26 cellular contexts compared by ENCODE assay signal in the genomic region with DNA sequence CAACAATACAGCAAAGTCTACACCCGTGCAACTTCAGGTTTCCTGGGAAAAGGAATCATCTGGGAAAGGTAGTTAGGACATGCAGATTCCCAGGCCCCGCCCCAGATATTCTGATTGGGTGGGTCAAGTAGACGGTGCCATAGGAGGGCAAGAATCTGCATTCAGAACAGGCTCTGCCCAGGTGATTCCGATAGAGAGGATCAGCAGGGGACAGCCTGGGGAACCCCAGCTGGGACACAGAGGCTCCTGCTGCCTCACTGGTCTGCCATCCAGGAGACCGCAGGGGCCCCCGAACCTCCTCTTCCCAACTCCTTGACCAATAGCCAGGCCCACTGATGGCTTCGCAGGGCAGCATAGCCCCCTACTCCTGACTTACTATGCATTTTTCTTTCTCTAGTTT.
"Had no signal": no experiment of that assay in that cellular context is flagged by ENCODE, and none has a peak within 500 bp of the region (broad histone marks: within the 10 kb centered on the region; RNA-seq: fewer than 3 reads in every experiment).

No MANE protein-coding gene starts in this region.

- H3K27ac ChIP-seq: pancreas, prostate gland, right lobe of liver, sigmoid colon, stomach, thoracic aorta, thyroid gland, tibial nerve, upper lobe of left lung, vagina had no signal

- ATAC-seq: naive thymus-derived CD4-positive, alpha-beta T cell; natural killer cell; pancreas; right cardiac atrium; right lobe of liver; stimulated activated effector memory CD8-positive, alpha-beta T cell treated with anti-CD3 and anti-CD28 coated beads, Interleukin-12 subunit alpha, Interleukin-12 subunit beta, amount 100 ng/mL, for 72 hours; stimulated activated naive B cell treated with anti-CD40 and anti-IgM and Interleukin-4, amounts not matched to agents 10 μg/mL and 1 μg/mL and 100 μg/mL, for 72 hours had no signal

- DNase-seq: naive thymus-derived CD4-positive, alpha-beta T cell; natural killer cell; occipital lobe; pancreas; retina; right cardiac atrium; right lobe of liver; sigmoid colon; small intestine; stimulated activated CD4-positive, alpha-beta T cell treated with anti-CD3 and anti-CD28 coated beads, Interleukin-15, amount 100 ng/mL, for 24 hours; stimulated activated CD4-positive, alpha-beta T cell treated with anti-CD3 and anti-CD28 coated beads, Interleukin-2, amount 100 ng/mL, for 24 hours; stimulated activated CD4-positive, alpha-beta T cell treated with anti-CD3 and anti-CD28 coated beads, Interleukin-2, amount 100 ng/mL, for 48 hours; stimulated activated CD4-positive, alpha-beta T cell treated with anti-CD3 and anti-CD28 coated beads, Interleukin-4, amount 100 ng/mL, for 24 hours; stimulated activated naive B cell treated with anti-CD40 and anti-IgM and Interleukin-4, amounts not matched to agents 10 μg/mL and 1 μg/mL and 100 μg/mL, for 72 hours; stimulated activated naive CD4-positive, alpha-beta T cell treated with Interleukin-2 at 50 U/mL for 16 hours; stomach; thyroid gland; trophoblast cell; upper lobe of left lung had no signal

- H3K9me3 ChIP-seq: pancreas, prostate gland, right lobe of liver, sigmoid colon, stomach, thoracic aorta, thyroid gland, tibial nerve, upper lobe of left lung, vagina had no signal

- H3K27me3 ChIP-seq: right lobe of liver, sigmoid colon, thyroid gland, upper lobe of left lung, vagina had no signal

- H3K9me3 Mint-ChIP-seq: naive thymus-derived CD4-positive, alpha-beta T cell; natural killer cell; nephron; stimulated activated effector memory CD8-positive, alpha-beta T cell treated with anti-CD3 and anti-CD28 coated beads, Interleukin-12 subunit alpha, Interleukin-12 subunit beta, amount 100 ng/mL, for 72 hours; stimulated activated naive B cell treated with anti-CD40 and anti-IgM and Interleukin-4, amounts not matched to agents 10 μg/mL and 1 μg/mL and 100 μg/mL, for 72 hours; stimulated activated naive CD8-positive, alpha-beta T cell treated with anti-CD3 and anti-CD28 coated beads, Interleukin-15, Interleukin-2, amounts not matched to agents 100 ng/mL and 50 ng/mL, for 24 hours had no signal

- H3K4me3 ChIP-seq: pancreas, prostate gland, right lobe of liver, sigmoid colon, stomach, thoracic aorta, thyroid gland, tibial nerve, upper lobe of left lung, vagina had no signal

- H3K36me3 Mint-ChIP-seq: naive thymus-derived CD4-positive, alpha-beta T cell; natural killer cell; stimulated activated effector memory CD8-positive, alpha-beta T cell treated with anti-CD3 and anti-CD28 coated beads, Interleukin-12 subunit alpha, Interleukin-12 subunit beta, amount 100 ng/mL, for 72 hours; stimulated activated naive B cell treated with anti-CD40 and anti-IgM and Interleukin-4, amounts not matched to agents 10 μg/mL and 1 μg/mL and 100 μg/mL, for 72 hours had no signal

- H3K27ac Mint-ChIP-seq: naive thymus-derived CD4-positive, alpha-beta T cell; natural killer cell; nephron; stimulated activated effector memory CD8-positive, alpha-beta T cell treated with anti-CD3 and anti-CD28 coated beads, Interleukin-12 subunit alpha, Interleukin-12 subunit beta, amount 100 ng/mL, for 72 hours; stimulated activated naive B cell treated with anti-CD40 and anti-IgM and Interleukin-4, amounts not matched to agents 10 μg/mL and 1 μg/mL and 100 μg/mL, for 72 hours; stimulated activated naive CD8-positive, alpha-beta T cell treated with anti-CD3 and anti-CD28 coated beads, Interleukin-15, Interleukin-2, amounts not matched to agents 100 ng/mL and 50 ng/mL, for 24 hours had no signal

- H3K4me1 ChIP-seq: pancreas, prostate gland, right lobe of liver, sigmoid colon, stomach, thyroid gland, tibial nerve, upper lobe of left lung, vagina had no signal

- H3K36me3 ChIP-seq: pancreas, prostate gland, right lobe of liver, sigmoid colon, stomach, thoracic aorta, thyroid gland, tibial nerve, upper lobe of left lung, vagina had no signal

- H3K4me3 Mint-ChIP-seq: naive thymus-derived CD4-positive, alpha-beta T cell; natural killer cell; nephron; stimulated activated effector memory CD8-positive, alpha-beta T cell treated with anti-CD3 and anti-CD28 coated beads, Interleukin-12 subunit alpha, Interleukin-12 subunit beta, amount 100 ng/mL, for 72 hours; stimulated activated naive B cell treated with anti-CD40 and anti-IgM and Interleukin-4, amounts not matched to agents 10 μg/mL and 1 μg/mL and 100 μg/mL, for 72 hours; stimulated activated naive CD8-positive, alpha-beta T cell treated with anti-CD3 and anti-CD28 coated beads, Interleukin-15, Interleukin-2, amounts not matched to agents 100 ng/mL and 50 ng/mL, for 24 hours had no signal

- H3K4me1 Mint-ChIP-seq: naive thymus-derived CD4-positive, alpha-beta T cell; natural killer cell; nephron; stimulated activated effector memory CD8-positive, alpha-beta T cell treated with anti-CD3 and anti-CD28 coated beads, Interleukin-12 subunit alpha, Interleukin-12 subunit beta, amount 100 ng/mL, for 72 hours; stimulated activated naive B cell treated with anti-CD40 and anti-IgM and Interleukin-4, amounts not matched to agents 10 μg/mL and 1 μg/mL and 100 μg/mL, for 72 hours had no signal
